24 cellular contexts compared by ENCODE assay signal in genomic region chr18:52427521-52428175, GRCh38.
"Had no signal": no experiment of that assay in that cellular context is flagged by ENCODE, and none has a peak within 500 bp of the region (broad histone marks: within the 10 kb centered on the region; RNA-seq: fewer than 3 reads in every experiment).

No MANE protein-coding gene starts in this region.

- H3K4me3 ChIP-seq: stomach, suprapubic skin, testis, thoracic aorta, thyroid gland, tibial artery, tibial nerve, transverse colon, upper lobe of left lung, upper lobe of right lung, uterus, vagina had no signal

- H3K4me1 ChIP-seq: stomach, suprapubic skin, testis, thyroid gland, tibial artery, tibial nerve, transverse colon, upper lobe of left lung, upper lobe of right lung, uterus, vagina had no signal

- DNase-seq: stimulated activated CD4-positive, alpha-beta T cell treated with anti-CD3 and anti-CD28 coated beads, Interleukin-2, amount 100 ng/mL, for 48 hours; stimulated activated CD4-positive, alpha-beta T cell treated with anti-CD3 and anti-CD28 coated beads, Interleukin-4, amount 100 ng/mL, for 1 hour; stimulated activated CD4-positive, alpha-beta T cell treated with anti-CD3 and anti-CD28 coated beads, Interleukin-4, amount 100 ng/mL, for 24 hours; stimulated activated CD4-positive, alpha-beta T cell treated with anti-CD3 and anti-CD28 coated beads, Interleukin-4, amount 100 ng/mL, for 4 hours; stimulated activated CD8-positive, alpha-beta memory T cell treated with anti-CD3 and anti-CD28 coated beads, Interleukin-4, amount 100 ng/mL, for 48 hours; stimulated activated naive B cell treated with anti-CD40 and anti-IgM and Interleukin-4, amounts not matched to agents 10 μg/mL and 1 μg/mL and 100 μg/mL, for 72 hours; stimulated activated naive CD4-positive, alpha-beta T cell; stimulated activated naive CD4-positive, alpha-beta T cell treated with Interleukin-2 at 50 U/mL for 16 hours; stimulated activated naive CD8-positive, alpha-beta T cell treated with anti-CD3 and anti-CD28 coated beads, Interleukin-15, amount 100 ng/mL, for 72 hours; stimulated activated naive CD8-positive, alpha-beta T cell treated with anti-CD3 and anti-CD28 coated beads, Interleukin-15, Interleukin-2, amounts not matched to agents 100 U/mL and 50 U/mL, for 24 hours; stomach; substantia nigra; testis; thyroid gland; tibial artery; transverse colon; trophoblast cell; upper lobe of left lung; upper lobe of right lung; uterus had no signal

- H3K27me3 ChIP-seq: stomach, suprapubic skin, testis, thyroid gland, tibial artery, tibial nerve, transverse colon, upper lobe of left lung, upper lobe of right lung, uterus, vagina had no signal

- H3K27ac ChIP-seq: stomach, suprapubic skin, testis, thoracic aorta, thyroid gland, tibial artery, tibial nerve, transverse colon, upper lobe of left lung, upper lobe of right lung, uterus, vagina had no signal

- H3K36me3 ChIP-seq: stomach, suprapubic skin, thoracic aorta, thyroid gland, tibial artery, tibial nerve, transverse colon, upper lobe of left lung, upper lobe of right lung, uterus, vagina had no signal

- H3K9me3 ChIP-seq: stomach, suprapubic skin, testis, thoracic aorta, thyroid gland, tibial artery, tibial nerve, transverse colon, upper lobe of left lung, upper lobe of right lung, uterus, vagina had no signal
